ENCODE assay signal across 1 cellular context in the genomic region with DNA sequence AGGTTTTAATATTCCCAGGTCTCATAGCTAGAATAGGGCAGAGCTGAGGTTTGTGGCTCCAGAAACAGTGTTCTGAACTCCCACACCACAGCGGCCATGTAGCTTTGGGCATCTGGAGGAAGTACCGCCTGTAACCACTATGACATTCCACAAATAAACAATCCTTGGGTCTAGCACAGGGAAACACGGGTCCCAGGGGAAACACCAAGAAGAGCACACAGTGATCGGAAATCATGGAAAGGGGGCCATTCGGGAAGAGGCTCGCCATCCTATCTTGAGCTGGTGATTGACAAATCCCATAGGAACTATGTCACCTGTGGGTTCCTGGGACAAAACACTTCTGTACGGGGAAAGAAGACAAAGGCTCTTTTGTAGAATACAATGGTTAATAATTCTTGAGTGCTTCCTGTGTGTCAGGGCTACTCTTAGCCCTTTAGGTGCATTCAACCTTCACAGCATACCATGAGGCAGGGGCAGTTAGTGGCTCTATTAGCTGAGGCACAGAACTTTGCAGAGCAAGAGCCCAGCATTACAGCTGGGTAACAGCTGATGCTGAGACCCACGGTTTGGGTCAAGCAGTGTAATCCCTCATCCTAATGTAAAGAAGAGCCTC.
A peak's percentile ranks its signal among the peaks of the same experiment; 100 is the strongest.
TF ChIP-seq lines count a peak whose summit lies in the region.

No MANE protein-coding gene starts in this region.

TF ChIP-seq in GM12878, 131 proteins besides CTCF, POLR2A, EP300 and RAD21 (continued from another document):
- TF ChIP-seq, protein P1, sequence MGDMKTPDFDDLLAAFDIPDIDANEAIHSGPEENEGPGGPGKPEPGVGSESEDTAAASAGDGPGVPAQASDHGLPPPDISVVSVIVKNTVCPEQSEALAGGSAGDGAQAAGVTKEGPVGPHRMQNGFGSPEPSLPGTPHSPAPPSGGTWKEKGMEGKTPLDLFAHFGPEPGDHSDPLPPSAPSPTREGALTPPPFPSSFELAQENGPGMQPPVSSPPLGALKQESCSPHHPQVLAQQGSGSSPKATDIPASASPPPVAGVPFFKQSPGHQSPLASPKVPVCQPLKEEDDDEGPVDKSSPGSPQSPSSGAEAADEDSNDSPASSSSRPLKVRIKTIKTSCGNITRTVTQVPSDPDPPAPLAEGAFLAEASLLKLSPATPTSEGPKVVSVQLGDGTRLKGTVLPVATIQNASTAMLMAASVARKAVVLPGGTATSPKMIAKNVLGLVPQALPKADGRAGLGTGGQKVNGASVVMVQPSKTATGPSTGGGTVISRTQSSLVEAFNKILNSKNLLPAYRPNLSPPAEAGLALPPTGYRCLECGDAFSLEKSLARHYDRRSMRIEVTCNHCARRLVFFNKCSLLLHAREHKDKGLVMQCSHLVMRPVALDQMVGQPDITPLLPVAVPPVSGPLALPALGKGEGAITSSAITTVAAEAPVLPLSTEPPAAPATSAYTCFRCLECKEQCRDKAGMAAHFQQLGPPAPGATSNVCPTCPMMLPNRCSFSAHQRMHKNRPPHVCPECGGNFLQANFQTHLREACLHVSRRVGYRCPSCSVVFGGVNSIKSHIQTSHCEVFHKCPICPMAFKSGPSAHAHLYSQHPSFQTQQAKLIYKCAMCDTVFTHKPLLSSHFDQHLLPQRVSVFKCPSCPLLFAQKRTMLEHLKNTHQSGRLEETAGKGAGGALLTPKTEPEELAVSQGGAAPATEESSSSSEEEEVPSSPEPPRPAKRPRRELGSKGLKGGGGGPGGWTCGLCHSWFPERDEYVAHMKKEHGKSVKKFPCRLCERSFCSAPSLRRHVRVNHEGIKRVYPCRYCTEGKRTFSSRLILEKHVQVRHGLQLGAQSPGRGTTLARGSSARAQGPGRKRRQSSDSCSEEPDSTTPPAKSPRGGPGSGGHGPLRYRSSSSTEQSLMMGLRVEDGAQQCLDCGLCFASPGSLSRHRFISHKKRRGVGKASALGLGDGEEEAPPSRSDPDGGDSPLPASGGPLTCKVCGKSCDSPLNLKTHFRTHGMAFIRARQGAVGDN (IDR thresholded peaks at IDR 0.05) = 0 out of 2 replicates have a peak, but pooled peaks have one; percentile 27
- TF ChIP-seq ATF7 (IDR thresholded peaks at IDR 0.05; ENCODE audit: low read depth) (no peak), MYB (IDR thresholded peaks at IDR 0.05; ENCODE audit: borderline replicate concordance, low read depth, low read length) (no peak), ZBED1 (IDR thresholded peaks at IDR 0.05; ENCODE audit: borderline replicate concordance) (no peak), IKZF1 (conservative IDR thresholded peaks at IDR 0.05) (peak; percentile 58), RBBP5 (conservative IDR thresholded peaks at IDR 0.05) (no peak), SMARCA5 (IDR thresholded peaks at IDR 0.05) (no peak), MEF2B (IDR thresholded peaks at IDR 0.05; ENCODE audit: partially characterized antibody, poor library complexity, severe bottlenecking) (peak; percentile 33), IKZF2 (IDR thresholded peaks at IDR 0.05) (peak; percentile 66; a peak in 2 of 4 replicates)
- TF ChIP-seq, protein P2, sequence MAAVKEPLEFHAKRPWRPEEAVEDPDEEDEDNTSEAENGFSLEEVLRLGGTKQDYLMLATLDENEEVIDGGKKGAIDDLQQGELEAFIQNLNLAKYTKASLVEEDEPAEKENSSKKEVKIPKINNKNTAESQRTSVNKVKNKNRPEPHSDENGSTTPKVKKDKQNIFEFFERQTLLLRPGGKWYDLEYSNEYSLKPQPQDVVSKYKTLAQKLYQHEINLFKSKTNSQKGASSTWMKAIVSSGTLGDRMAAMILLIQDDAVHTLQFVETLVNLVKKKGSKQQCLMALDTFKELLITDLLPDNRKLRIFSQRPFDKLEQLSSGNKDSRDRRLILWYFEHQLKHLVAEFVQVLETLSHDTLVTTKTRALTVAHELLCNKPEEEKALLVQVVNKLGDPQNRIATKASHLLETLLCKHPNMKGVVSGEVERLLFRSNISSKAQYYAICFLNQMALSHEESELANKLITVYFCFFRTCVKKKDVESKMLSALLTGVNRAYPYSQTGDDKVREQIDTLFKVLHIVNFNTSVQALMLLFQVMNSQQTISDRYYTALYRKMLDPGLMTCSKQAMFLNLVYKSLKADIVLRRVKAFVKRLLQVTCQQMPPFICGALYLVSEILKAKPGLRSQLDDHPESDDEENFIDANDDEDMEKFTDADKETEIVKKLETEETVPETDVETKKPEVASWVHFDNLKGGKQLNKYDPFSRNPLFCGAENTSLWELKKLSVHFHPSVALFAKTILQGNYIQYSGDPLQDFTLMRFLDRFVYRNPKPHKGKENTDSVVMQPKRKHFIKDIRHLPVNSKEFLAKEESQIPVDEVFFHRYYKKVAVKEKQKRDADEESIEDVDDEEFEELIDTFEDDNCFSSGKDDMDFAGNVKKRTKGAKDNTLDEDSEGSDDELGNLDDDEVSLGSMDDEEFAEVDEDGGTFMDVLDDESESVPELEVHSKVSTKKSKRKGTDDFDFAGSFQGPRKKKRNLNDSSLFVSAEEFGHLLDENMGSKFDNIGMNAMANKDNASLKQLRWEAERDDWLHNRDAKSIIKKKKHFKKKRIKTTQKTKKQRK (IDR thresholded peaks at IDR 0.05; ENCODE audit: low read depth, low read length) = no peak
